Comparison of ENCODE assay signal across 8 cellular contexts in genomic region chr3:170418422-170419300, GRCh38. TPM values are rescaled to one million over a fixed set of nuclear protein-coding genes. Genes with fewer than 3 reads are reported as not detected.
A peak's percentile ranks its signal among the peaks of the same experiment; 100 is the strongest.
DNase-seq lines count a peak whose midpoint lies in the region; ATAC-seq and TF ChIP-seq lines count a peak whose summit lies in the region.

Gene CLDN11, plus strand, starts transcription at chr3:170418868. Its CDS starts 199 bp downstream, at chr3:170419067.

- no CpG with 5 or more reads among the region's 73 CpGs for WGBS in neuronal stem cell (ENCODE audit: extremely low coverage in 2 of 2, insufficient read length in 2 of 2, insufficient replicate concordance in 1 of 2), 2 donors

- H3K4me2 ChIP-seq in GM23338 (peak within 1 kb of the TSS; percentile 92), neuronal stem cell (ENCODE audit: insufficient read depth, low read length, poor library complexity, severe bottlenecking) (peak within 1 kb of the TSS; percentile 70)

- H3K18ac ChIP-seq in neuronal stem cell (ENCODE audit: low read length), result peak within 1 kb of the TSS; percentile 93

- 0 out of 2 replicates have a peak, but pooled peaks cover 4% of the 10 kb centered on the region for H3K9me2 ChIP-seq in GM23338 (ENCODE audit: insufficient read depth)

- peaks cover 16% of the 10 kb centered on the region for H3K4me1 Mint-ChIP-seq in GM23338
- peaks cover 10% of the 10 kb centered on the region for H3K4me1 Mint-ChIP-seq in activated T-helper 1 cell treated with anti-CD3 and anti-CD28 coated beads, Interleukin-12 subunit alpha, Interleukin-12 subunit beta, Interleukin-2, Interleukin-4 antibody, amounts not matched to agents 30 ng/mL and 10 ng/mL and 1 ng/mL, durations not matched to agents 14 hours and 24 hours and 36 hours (ENCODE audit: low read depth)

- no peak within 1 kb of the TSS for H3K4ac ChIP-seq in neuronal stem cell (ENCODE audit: low read length)

- H4K20me1 ChIP-seq in GM23338 (replicated peaks; ENCODE audit: insufficient read depth), result no peaks in the 10 kb centered on the region

- H3K36me3 ChIP-seq in GM23338 (ENCODE audit: insufficient read depth) (no peaks in the 10 kb centered on the region), neuronal stem cell (replicated peaks in 1 of 2; ENCODE audit: control insufficient read depth in 2 of 2, insufficient read depth in 2 of 2, low read length in 2 of 2) (no peaks in the 10 kb centered on the region)

- 0 out of 3 replicates have a peak, but pooled peaks cover 2% of the 10 kb centered on the region for H3K9me3 Mint-ChIP-seq in GM23338
- H3K9me3 Mint-ChIP-seq in activated T-helper 1 cell treated with anti-CD3 and anti-CD28 coated beads, Interleukin-12 subunit alpha, Interleukin-12 subunit beta, Interleukin-2, Interleukin-4 antibody, amounts not matched to agents 30 ng/mL and 10 ng/mL and 1 ng/mL, durations not matched to agents 14 hours and 24 hours and 36 hours, result no peaks in the 10 kb centered on the region

- peak within 1 kb of the TSS; percentile 53 for H2BK15ac ChIP-seq in neuronal stem cell (ENCODE audit: low read length)

- peak within 1 kb of the TSS; percentile 83 for H3K4me3 Mint-ChIP-seq in GM23338
- H3K4me3 Mint-ChIP-seq in activated T-helper 1 cell treated with anti-CD3 and anti-CD28 coated beads, Interleukin-12 subunit alpha, Interleukin-12 subunit beta, Interleukin-2, Interleukin-4 antibody, amounts not matched to agents 30 ng/mL and 10 ng/mL and 1 ng/mL, durations not matched to agents 14 hours and 24 hours and 36 hours, result peak within 1 kb of the TSS; percentile 66

- peak within 1 kb of the TSS; percentile 97 for H4K8ac ChIP-seq in neuronal stem cell (ENCODE audit: low read depth, low read length)

- H3K36me3 Mint-ChIP-seq in GM23338 (ENCODE audit: low read depth), result peaks cover 3% of the 10 kb centered on the region; the same call in 1 of the 3 replicates
- H3K36me3 Mint-ChIP-seq in activated T-helper 1 cell treated with anti-CD3 and anti-CD28 coated beads, Interleukin-12 subunit alpha, Interleukin-12 subunit beta, Interleukin-2, Interleukin-4 antibody, amounts not matched to agents 30 ng/mL and 10 ng/mL and 1 ng/mL, durations not matched to agents 14 hours and 24 hours and 36 hours (ENCODE audit: low read depth), result no peaks in the 10 kb centered on the region

- H2AFZ ChIP-seq in GM23338, result peak within 1 kb of the TSS; percentile 98
- H2AFZ ChIP-seq in neuronal stem cell (ENCODE audit: low read length), result no peak within 1 kb of the TSS

- intact Hi-C loops in activated T-helper 1 cell treated with anti-CD3 and anti-CD28 coated beads, Interleukin-12 subunit alpha, Interleukin-12 subunit beta, Interleukin-2, Interleukin-4 antibody, amounts not matched to agents 30 ng/mL and 10 ng/mL and 1 ng/mL, durations not matched to agents 14 hours and 24 hours and 36 hours (cut with micrococcal nuclease), result loop anchor here (5.0 kb wide), 1 partner anchor 164 kb away; no protein-coding TSS in a partner anchor

- H2BK120ac ChIP-seq in neuronal stem cell (ENCODE audit: low read depth, low read length), result no peak within 1 kb of the TSS

- no peak for DNase-seq in AG09309 (ENCODE audit: low read depth)
- DNase-seq in GM23338 (ENCODE audit: low spot score), result peak; percentile 83
- no peak for DNase-seq in activated T-helper 1 cell treated with anti-CD3 and anti-CD28 coated beads, Interleukin-12 subunit alpha, Interleukin-12 subunit beta, Interleukin-2, Interleukin-4 antibody, amounts not matched to agents 30 ng/mL and 10 ng/mL and 1 ng/mL, durations not matched to agents 14 hours and 24 hours and 36 hours (ENCODE audit: low spot score)
- no peak for DNase-seq in glomerular endothelial cell (ENCODE audit: extremely low read depth, low read depth, low spot score)
- no peak for DNase-seq in neuronal stem cell (ENCODE audit: low spot score)
- DNase-seq in KG1 (lab: John Stamatoyannopoulos, UW), result no peak
- no peak for DNase-seq in NK-92 (lab: John Stamatoyannopoulos, UW; ENCODE audit: unreplicated experiment)

- no peaks in the 10 kb centered on the region for H3K79me1 ChIP-seq in neuronal stem cell (ENCODE audit: low read depth, low read length)

- H4K91ac ChIP-seq in neuronal stem cell (ENCODE audit: low read depth, low read length, poor library complexity), result no peak within 1 kb of the TSS

- no peaks in the 10 kb centered on the region for H3K79me2 ChIP-seq in GM23338 (replicated peaks; ENCODE audit: insufficient read depth)

- H3K4me1 ChIP-seq in GM23338 (ENCODE audit: insufficient read depth), result peaks cover 27% of the 10 kb centered on the region
- H3K4me1 ChIP-seq in neuronal stem cell (ENCODE audit: control insufficient read depth in 2 of 2, insufficient read depth in 1 of 2, low read depth in 1 of 2, low read length in 2 of 2), result peaks cover 3 to 8% of the 10 kb centered on the region in 2 donors

- peaks cover 18% of the 10 kb centered on the region for H3F3A ChIP-seq in GM23338 (replicated peaks; ENCODE audit: low read depth)

- H3K23ac ChIP-seq in neuronal stem cell (ENCODE audit: low read depth, low read length, poor library complexity), result peak within 1 kb of the TSS; percentile 67

- H3K4me3 ChIP-seq in AG09309 (ENCODE audit: control insufficient read depth, low read depth, low read length) (peak within 1 kb of the TSS; percentile 40), GM23338 (peak within 1 kb of the TSS; percentile 65), neuronal stem cell (ENCODE audit: low read length in 2 of 2) (peak within 1 kb of the TSS in 1 of 2 donors; percentile 77)

- no peak within 1 kb of the TSS for H3K27ac Mint-ChIP-seq in GM23338
- H3K27ac Mint-ChIP-seq in activated T-helper 1 cell treated with anti-CD3 and anti-CD28 coated beads, Interleukin-12 subunit alpha, Interleukin-12 subunit beta, Interleukin-2, Interleukin-4 antibody, amounts not matched to agents 30 ng/mL and 10 ng/mL and 1 ng/mL, durations not matched to agents 14 hours and 24 hours and 36 hours, result no peak within 1 kb of the TSS

- H2BK5ac ChIP-seq in neuronal stem cell (ENCODE audit: low read length), result no peak within 1 kb of the TSS

- TF ChIP-seq CTCF in AG09309 (IDR thresholded peaks at IDR 0.05; ENCODE audit: control insufficient read depth, insufficient read depth, low read depth, low read length, missing control alignments), result peak; percentile 6
- TF ChIP-seq CTCF in GM23338 (conservative IDR thresholded peaks at IDR 0.05; ENCODE audit: low read depth in 2 of 2), result peak in 1 of 2 experiments; percentile 34; a peak in 2 of 4 replicates

- no peak within 1 kb of the TSS for H3K9ac ChIP-seq in neuronal stem cell (ENCODE audit: low read depth, low read length, poor library complexity)

- peaks cover 59% of the 10 kb centered on the region for H3K27me3 ChIP-seq in GM23338 (ENCODE audit: insufficient read depth)
- peaks cover 0 to 27% (median 0%) of the 10 kb centered on the region in 3 experiments for H3K27me3 ChIP-seq in neuronal stem cell (ENCODE audit: control insufficient read depth in 3 of 3, insufficient read depth in 3 of 3, low read depth in 1 of 3, low read length in 3 of 3)

- ATAC-seq in GM23338 (peak; percentile 72), GM21717 (IDR thresholded peaks at IDR 0.05; ENCODE audit: unreplicated experiment) (no peak)

- no peak within 1 kb of the TSS for H3K27ac ChIP-seq in GM23338 (ENCODE audit: low read depth)
- H3K27ac ChIP-seq in neuronal stem cell (replicated peaks; ENCODE audit: low read length), result no peak within 1 kb of the TSS

- H3K27me3 Mint-ChIP-seq in GM23338 (ENCODE audit: insufficient read depth, low read depth, poor library complexity), result peaks cover 38% of the 10 kb centered on the region
- H3K27me3 Mint-ChIP-seq in activated T-helper 1 cell treated with anti-CD3 and anti-CD28 coated beads, Interleukin-12 subunit alpha, Interleukin-12 subunit beta, Interleukin-2, Interleukin-4 antibody, amounts not matched to agents 30 ng/mL and 10 ng/mL and 1 ng/mL, durations not matched to agents 14 hours and 24 hours and 36 hours (ENCODE audit: insufficient read depth), result peaks cover 51% of the 10 kb centered on the region

- no peak within 1 kb of the TSS for H2BK12ac ChIP-seq in neuronal stem cell (ENCODE audit: low read length)

- H3K14ac ChIP-seq in neuronal stem cell (ENCODE audit: low read length), result no peak within 1 kb of the TSS

- peaks cover 0 to 4% of the 10 kb centered on the region in 2 donors for H3K9me3 ChIP-seq in neuronal stem cell (replicated peaks in 1 of 2; ENCODE audit: control insufficient read depth in 2 of 2, insufficient read depth in 1 of 2, low read depth in 1 of 2, low read length in 2 of 2)

- peak within 1 kb of the TSS; percentile 72 for H2AK5ac ChIP-seq in neuronal stem cell (ENCODE audit: low read depth, low read length)

TF ChIP-seq in GM23338, 12 proteins besides CTCF, POLR2A, EP300 and RAD21 (continues in another document):
- TF ChIP-seq, protein P1, sequence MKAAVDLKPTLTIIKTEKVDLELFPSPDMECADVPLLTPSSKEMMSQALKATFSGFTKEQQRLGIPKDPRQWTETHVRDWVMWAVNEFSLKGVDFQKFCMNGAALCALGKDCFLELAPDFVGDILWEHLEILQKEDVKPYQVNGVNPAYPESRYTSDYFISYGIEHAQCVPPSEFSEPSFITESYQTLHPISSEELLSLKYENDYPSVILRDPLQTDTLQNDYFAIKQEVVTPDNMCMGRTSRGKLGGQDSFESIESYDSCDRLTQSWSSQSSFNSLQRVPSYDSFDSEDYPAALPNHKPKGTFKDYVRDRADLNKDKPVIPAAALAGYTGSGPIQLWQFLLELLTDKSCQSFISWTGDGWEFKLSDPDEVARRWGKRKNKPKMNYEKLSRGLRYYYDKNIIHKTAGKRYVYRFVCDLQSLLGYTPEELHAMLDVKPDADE (IDR thresholded peaks at IDR 0.05), result no peak; the same call in 1 of the 2 replicates
- TF ChIP-seq STAT1 (IDR thresholded peaks at IDR 0.05; ENCODE audit: unreplicated experiment) (no peak), EZH2phosphoT487 (IDR thresholded peaks at IDR 0.05; ENCODE audit: unreplicated experiment) (no peak), CREB1 (CRISPR knock-in tag; IDR thresholded peaks at IDR 0.05; ENCODE audit: low read depth) (0 out of 2 replicates have a peak, but pooled peaks have one; percentile 11), JUNB (IDR thresholded peaks at IDR 0.05; ENCODE audit: unreplicated experiment) (no peak)

RNA-seq across cellular contexts. Expression of gene CLDN11, which starts in this region (rescaled TPM):
- total RNA-seq in GM23338 (2014; rRNA removed; shearing (Covaris generic)), result 8.1 and 8.3 TPM in 2 replicates
- 5.2 and 6.8 TPM in 2 replicates for polyA plus RNA-seq in GM23338 (2016; fragmentation: Nextera tagmentation; extraction: Ambion mirVana)
- total RNA-seq in activated T-helper 1 cell treated with anti-CD3 and anti-CD28 coated beads, Interleukin-12 subunit alpha, Interleukin-12 subunit beta, Interleukin-2, Interleukin-4 antibody, amounts not matched to agents 30 ng/mL and 10 ng/mL and 1 ng/mL, durations not matched to agents 14 hours and 24 hours and 36 hours, result not detected in 2 replicates
- total RNA-seq in glomerular endothelial cell, result 111 and 158 TPM in 2 replicates
- 1.4 TPM for polyA plus RNA-seq in neuronal stem cell (2013, experiment 1 of 2)
- 1.5 TPM for polyA plus RNA-seq in neuronal stem cell (2013, experiment 2 of 2)

Comparison
In these comparisons a context has a peak if more than half of its experiments do, and no peak if none do; other contexts are left out.
1. RNA of gene CLDN11 (total RNA-seq): 111 to 158 TPM in glomerular endothelial cell; 8.1 to 8.3 TPM in GM23338 and not detected in activated T-helper 1 cell treated with anti-CD3 and anti-CD28 coated beads, Interleukin-12 subunit alpha, Interleukin-12 subunit beta, Interleukin-2, Interleukin-4 antibody, amounts not matched to agents 30 ng/mL and 10 ng/mL and 1 ng/mL, durations not matched to agents 14 hours and 24 hours and 36 hours; every median in the first group is over 10 times any median in the second.